In genomic region chr17:55299890-55300289, GRCh38 we compare ENCODE assay signal across 31 cellular contexts. TPM values are rescaled to one million over a fixed set of nuclear protein-coding genes. Genes with fewer than 3 reads are reported as not detected.
"Had no signal": no experiment of that assay in that cellular context is flagged by ENCODE, and none has a peak within 500 bp of the region (broad histone marks: within the 10 kb centered on the region; RNA-seq: fewer than 3 reads in every experiment).

No MANE protein-coding gene starts in this region.

- ATAC-seq: natural killer cell; psoas muscle; right cardiac atrium; sciatic nerve; stimulated activated memory B cell treated with anti-CD40 and anti-IgM and Interleukin-4, amounts not matched to agents 10 μg/mL and 1 μg/mL and 100 μg/mL, for 72 hours; stimulated activated naive CD8-positive, alpha-beta T cell treated with anti-CD3 and anti-CD28 coated beads, Interleukin-15, amount 100 ng/mL, for 72 hours; stimulated activated naive CD8-positive, alpha-beta T cell treated with anti-CD3 and anti-CD28 coated beads, Interleukin-15, Interleukin-2, amounts not matched to agents 100 U/mL and 50 U/mL, for 24 hours; upper lobe of right lung had no signal

- H3K4me2 ChIP-seq: neural progenitor cell, smooth muscle cell had no signal

- H3K4me3 Mint-ChIP-seq: natural killer cell; nephron; neural progenitor cell; stimulated activated memory B cell treated with anti-CD40 and anti-IgM and Interleukin-4, amounts not matched to agents 10 μg/mL and 1 μg/mL and 100 μg/mL, for 72 hours; stimulated activated naive CD8-positive, alpha-beta T cell treated with anti-CD3 and anti-CD28 coated beads, Interleukin-15, amount 100 ng/mL, for 72 hours; type B pancreatic cell had no signal

- H3K9ac ChIP-seq: neural progenitor cell, parathyroid adenoma had no signal

- H3K79me2 ChIP-seq: parathyroid adenoma had no signal

- H3K4me1 ChIP-seq: neural progenitor cell, psoas muscle had no signal

- H3K27me3 ChIP-seq: neural progenitor cell, ovary, spleen, suprapubic skin, testis, tibial artery, transverse colon, upper lobe of right lung, uterus had no signal

- DNase-seq: natural killer cell; occipital lobe; ovary; posterior cingulate gyrus; psoas muscle; right cardiac atrium; spleen; stimulated activated CD4-positive, alpha-beta T cell treated with anti-CD3 and anti-CD28 coated beads, Interleukin-12 subunit alpha, Interleukin-12 subunit beta, amount 100 ng/mL, for 4 hours; stimulated activated CD4-positive, alpha-beta T cell treated with anti-CD3 and anti-CD28 coated beads, Interleukin-1b, Interleukin-23, amount 100 ng/mL, for 48 hours; stimulated activated CD4-positive, alpha-beta T cell treated with anti-CD3 and anti-CD28 coated beads, Interleukin-4, amount 100 ng/mL, for 1 hour; stimulated activated CD4-positive, alpha-beta T cell treated with anti-CD3 and anti-CD28 coated beads, Interleukin-4, amount 100 ng/mL, for 4 hours; stimulated activated CD8-positive, alpha-beta memory T cell treated with anti-CD3 and anti-CD28 coated beads, Interleukin-4, amount 100 ng/mL, for 48 hours; stimulated activated naive CD4-positive, alpha-beta T cell; stimulated activated naive CD8-positive, alpha-beta T cell treated with anti-CD3 and anti-CD28 coated beads, Interleukin-15, amount 100 ng/mL, for 72 hours; stimulated activated naive CD8-positive, alpha-beta T cell treated with anti-CD3 and anti-CD28 coated beads, Interleukin-15, Interleukin-2, amounts not matched to agents 100 U/mL and 50 U/mL, for 24 hours; substantia nigra; testis; tibial artery; transverse colon; upper lobe of right lung; uterus had no signal

- H3K36me3 ChIP-seq: neural progenitor cell, ovary, spleen, transverse colon, uterus had no signal

- H3K36me3 Mint-ChIP-seq: natural killer cell; neural progenitor cell; stimulated activated memory B cell treated with anti-CD40 and anti-IgM and Interleukin-4, amounts not matched to agents 10 μg/mL and 1 μg/mL and 100 μg/mL, for 72 hours; type B pancreatic cell had no signal

- H3K9me3 ChIP-seq: ovary, psoas muscle, spleen, suprapubic skin, testis, tibial artery, transverse colon, upper lobe of right lung, uterus had no signal

- H2AFZ ChIP-seq: neural progenitor cell, parathyroid adenoma had no signal

- H3K9me3 Mint-ChIP-seq: natural killer cell; nephron; neural progenitor cell; stimulated activated memory B cell treated with anti-CD40 and anti-IgM and Interleukin-4, amounts not matched to agents 10 μg/mL and 1 μg/mL and 100 μg/mL, for 72 hours; stimulated activated naive CD8-positive, alpha-beta T cell treated with anti-CD3 and anti-CD28 coated beads, Interleukin-15, amount 100 ng/mL, for 72 hours; type B pancreatic cell had no signal

- H3K27ac Mint-ChIP-seq: natural killer cell; neural progenitor cell; progenitor cell of endocrine pancreas; stimulated activated memory B cell treated with anti-CD40 and anti-IgM and Interleukin-4, amounts not matched to agents 10 μg/mL and 1 μg/mL and 100 μg/mL, for 72 hours; stimulated activated naive CD8-positive, alpha-beta T cell treated with anti-CD3 and anti-CD28 coated beads, Interleukin-15, amount 100 ng/mL, for 72 hours had no signal

- H3K27ac ChIP-seq: neural progenitor cell, ovary, parathyroid adenoma, psoas muscle, skin epidermis, spleen, suprapubic skin, testis, tibial artery, transverse colon, upper lobe of right lung, uterus had no signal

- H3K4me3 ChIP-seq: neural progenitor cell, ovary, psoas muscle, skin epidermis, smooth muscle cell, spleen, suprapubic skin, testis, tibial artery, transverse colon, upper lobe of right lung, uterus had no signal

- H3K4me1 Mint-ChIP-seq: natural killer cell; neural progenitor cell; stimulated activated naive CD8-positive, alpha-beta T cell treated with anti-CD3 and anti-CD28 coated beads, Interleukin-15, amount 100 ng/mL, for 72 hours had no signal

- H3K27me3 Mint-ChIP-seq: type B pancreatic cell had no signal

RNA-seq across cellular contexts. Expression of gene HLF, which starts 35.1 kb away (rescaled TPM):
- total RNA-seq: smooth muscle cell had no signal
